Comparison of ENCODE assay signal across 8 cellular contexts in the genomic region with DNA sequence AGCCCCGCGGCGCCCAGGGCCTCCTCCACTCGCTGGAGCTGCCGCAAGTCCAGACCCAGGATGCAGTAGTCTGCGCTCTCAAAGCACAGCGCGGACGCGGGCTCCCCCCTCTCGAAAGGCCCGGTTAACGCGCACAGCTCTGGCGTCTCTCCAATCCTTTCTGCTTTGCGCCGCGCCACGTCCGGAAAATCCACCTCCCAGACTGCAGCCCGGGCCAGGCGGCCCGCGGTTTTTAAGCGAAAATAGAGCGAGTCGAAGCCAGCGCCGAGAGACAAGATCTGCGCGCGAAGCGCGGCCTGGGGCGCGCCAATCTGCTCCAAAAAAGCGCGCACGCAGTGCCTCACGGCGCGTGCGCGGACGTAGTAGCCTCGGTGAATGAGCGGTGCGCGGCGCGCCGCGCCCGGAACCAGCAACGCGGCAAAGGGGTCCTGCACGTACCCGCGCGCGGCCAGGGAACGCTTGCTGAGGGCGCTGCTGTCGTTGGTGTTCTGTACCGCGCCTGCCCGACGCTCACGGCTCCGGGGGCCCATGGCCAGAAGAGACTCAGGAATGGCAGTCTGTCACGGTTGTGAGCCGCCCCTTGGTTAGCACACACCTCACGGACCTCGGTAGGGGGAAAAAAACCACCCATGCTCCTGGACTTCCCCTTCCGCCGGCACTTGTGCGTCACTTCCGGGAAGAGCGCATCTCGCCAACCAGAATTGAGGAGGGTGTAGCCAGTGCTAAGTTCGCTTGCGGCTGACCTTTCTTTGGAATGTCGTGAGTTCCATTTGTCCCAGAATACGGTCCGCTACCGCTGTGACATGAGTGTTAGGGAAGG. TPM values are rescaled to one million over a fixed set of nuclear protein-coding genes. Genes with fewer than 3 reads are reported as not detected.
DNase-seq lines count a peak whose midpoint lies in the region; ATAC-seq and TF ChIP-seq lines count a peak whose summit lies in the region.

A gene with protein sequence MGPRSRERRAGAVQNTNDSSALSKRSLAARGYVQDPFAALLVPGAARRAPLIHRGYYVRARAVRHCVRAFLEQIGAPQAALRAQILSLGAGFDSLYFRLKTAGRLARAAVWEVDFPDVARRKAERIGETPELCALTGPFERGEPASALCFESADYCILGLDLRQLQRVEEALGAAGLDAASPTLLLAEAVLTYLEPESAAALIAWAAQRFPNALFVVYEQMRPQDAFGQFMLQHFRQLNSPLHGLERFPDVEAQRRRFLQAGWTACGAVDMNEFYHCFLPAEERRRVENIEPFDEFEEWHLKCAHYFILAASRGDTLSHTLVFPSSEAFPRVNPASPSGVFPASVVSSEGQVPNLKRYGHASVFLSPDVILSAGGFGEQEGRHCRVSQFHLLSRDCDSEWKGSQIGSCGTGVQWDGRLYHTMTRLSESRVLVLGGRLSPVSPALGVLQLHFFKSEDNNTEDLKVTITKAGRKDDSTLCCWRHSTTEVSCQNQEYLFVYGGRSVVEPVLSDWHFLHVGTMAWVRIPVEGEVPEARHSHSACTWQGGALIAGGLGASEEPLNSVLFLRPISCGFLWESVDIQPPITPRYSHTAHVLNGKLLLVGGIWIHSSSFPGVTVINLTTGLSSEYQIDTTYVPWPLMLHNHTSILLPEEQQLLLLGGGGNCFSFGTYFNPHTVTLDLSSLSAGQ (minus strand): TSS at position 614 of the 820 bp plus-strand sequence. CDS start 84 bp downstream, at position 530.

- peak; percentile 80 to 94 (median 89) for DNase-seq in CD8-positive, alpha-beta T cell
- peak; percentile 87 for DNase-seq in HS-5 (ENCODE audit: low read depth)
- peak; percentile 82 to 89 for DNase-seq in NOMO-1 (lab: John Stamatoyannopoulos, UW; ENCODE audit: unreplicated experiment in 2 of 2)
- peak; percentile 82 for DNase-seq in effector CD8-positive, alpha-beta T cell (lab: John Stamatoyannopoulos, UW)
- DNase-seq in lung microvascular endothelial cell (ENCODE audit: low read depth in 2 of 2): peak; percentile 92 to 94
- DNase-seq in stimulated activated CD4-positive, alpha-beta T cell treated with anti-CD3 and anti-CD28 coated beads, TNF-alpha, amount 100 ng/mL, for 4 hours (ENCODE audit: low read depth in 3 of 3): peak; percentile 74 to 82 (median 81)

- peaks cover 23% of the 10 kb centered on the region for H3K4me1 ChIP-seq in CD8-positive, alpha-beta T cell (ENCODE audit: insufficient read depth, low read length)

- no peak for TF ChIP-seq CTCF in CD8-positive, alpha-beta T cell (IDR thresholded peaks at IDR 0.05)

- H3K27ac Mint-ChIP-seq in CD8-positive, alpha-beta T cell: peak within 1 kb of the TSS; percentile 100

- peak within 1 kb of the TSS; percentile 89 for H3K27ac ChIP-seq in CD8-positive, alpha-beta T cell (ENCODE audit: low read depth, low read length)

- no peaks in the 10 kb centered on the region for H3K9me3 Mint-ChIP-seq in CD8-positive, alpha-beta T cell

- H3K9me3 ChIP-seq in CD8-positive, alpha-beta T cell (ENCODE audit: low read length): no peaks in the 10 kb centered on the region

- no peaks in the 10 kb centered on the region for H3K27me3 Mint-ChIP-seq in CD8-positive, alpha-beta T cell (ENCODE audit: low read depth)

- ATAC-seq in CD8-positive, alpha-beta T cell: peak; percentile 85
- ATAC-seq in GM19467 (IDR thresholded peaks at IDR 0.05; ENCODE audit: unreplicated experiment): peak; percentile 88

- H3K4me3 Mint-ChIP-seq in CD8-positive, alpha-beta T cell: peak within 1 kb of the TSS; percentile 98

- CTCF ChIA-PET in CD8-positive, alpha-beta T cell (lab: Charles Lee): interaction anchor here (1.2 kb wide), 1 partner anchor 46 kb away, joined by 3 read pairs; no protein-coding TSS in a partner anchor
- CTCF ChIA-PET in activated CD8-positive, alpha-beta memory T cell treated with anti-CD3 and anti-CD28 coated beads for 36 hours (lab: Charles Lee): interaction anchor here (0.8 kb wide), 1 partner anchor 23 kb away, joined by 3 read pairs; no protein-coding TSS in a partner anchor

- intact Hi-C loops in CD8-positive, alpha-beta T cell (cut with DNase I, micrococcal nuclease): loop anchor here (1.0 to 10.0 kb wide), 9 partner anchors 41 to 1058 kb away; a partner anchor contains a TSS

- POLR2A ChIA-PET in CD8-positive, alpha-beta T cell (lab: Charles Lee): interaction anchor here (0.7 to 1.3 kb wide), 3 partner anchors 19 to 42 kb away, joined by 3 read pairs; a partner anchor contains a TSS
- POLR2A ChIA-PET in activated CD8-positive, alpha-beta memory T cell treated with anti-CD3 and anti-CD28 coated beads for 36 hours (lab: Charles Lee): interaction anchor here (0.7 kb wide), 1 partner anchor 410 kb away, joined by 3 read pairs; no protein-coding TSS in a partner anchor

- H3K27me3 ChIP-seq in CD8-positive, alpha-beta T cell (ENCODE audit: insufficient read depth, low read length): no peaks in the 10 kb centered on the region

- peaks cover 42% of the 10 kb centered on the region for H3K4me1 Mint-ChIP-seq in CD8-positive, alpha-beta T cell (ENCODE audit: low read depth)

- peak within 1 kb of the TSS; percentile 74 for H3K4me3 ChIP-seq in CD8-positive, alpha-beta T cell (ENCODE audit: low read depth, low read length)

- no peaks in the 10 kb centered on the region for H3K36me3 ChIP-seq in CD8-positive, alpha-beta T cell (ENCODE audit: insufficient read depth, low read length)

- H3K36me3 Mint-ChIP-seq in CD8-positive, alpha-beta T cell: peaks cover 32% of the 10 kb centered on the region

RNA-seq across cellular contexts. Expression of the gene that starts here (rescaled TPM):
- 1 to 10 TPM; 7.0 to 7.6 TPM for total RNA-seq in CD8-positive, alpha-beta T cell
- total RNA-seq in activated CD8-positive, alpha-beta memory T cell treated with anti-CD3 and anti-CD28 coated beads for 36 hours: 10 to 100 TPM; 13.2 to 13.3 TPM
- 2.8 and 4.6 TPM in 2 replicates for total RNA-seq in lung microvascular endothelial cell

Comparison
In these comparisons a context has a peak if more than half of its experiments do, and no peak if none do; other contexts are left out.
1. Peak in every context shown above with its lines: DNase-seq, ATAC-seq, H3K4me3 ChIP-seq and H3K27ac ChIP-seq.